Comparison of ENCODE assay signal across 13 cellular contexts in the genomic region with DNA sequence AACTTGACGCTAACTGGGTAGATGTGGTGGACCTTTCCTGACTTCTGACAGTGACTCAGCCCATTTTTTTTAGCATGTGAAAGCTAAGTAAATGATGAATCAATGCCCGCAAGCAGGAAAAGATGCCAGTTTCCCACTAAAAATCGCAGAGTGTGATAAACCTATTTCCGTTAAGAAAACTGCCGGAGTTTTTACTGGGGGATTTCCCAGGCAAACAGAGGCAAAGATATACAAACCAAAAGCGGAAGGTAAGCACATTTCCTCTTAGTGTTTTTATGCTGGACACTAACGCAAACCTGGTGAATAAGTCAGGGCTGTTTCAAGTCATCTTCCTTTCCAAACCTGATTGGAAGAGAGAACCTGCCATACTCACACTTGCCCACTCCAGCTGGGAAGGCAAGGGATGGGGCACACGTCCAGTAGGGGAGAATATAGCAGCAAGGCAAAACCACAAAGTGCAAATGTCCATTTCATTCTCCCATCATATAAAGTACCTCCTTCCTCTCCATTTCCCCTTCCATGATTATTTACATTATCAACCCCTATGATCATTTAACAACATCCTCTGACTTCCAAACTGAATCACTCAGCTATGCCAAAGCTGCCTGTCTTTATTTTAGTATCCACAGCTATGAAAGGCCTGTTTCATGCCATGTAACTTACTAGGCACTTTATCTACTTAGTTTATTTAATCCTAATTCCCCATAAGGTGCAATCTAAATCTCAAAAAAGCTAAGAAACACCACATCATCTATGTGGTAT.
DNase-seq lines count a peak whose midpoint lies in the region; TF ChIP-seq lines count a peak whose summit lies in the region.
"Had no signal": no experiment of that assay in that cellular context is flagged by ENCODE, and none has a peak within 500 bp of the region (broad histone marks: within the 10 kb centered on the region; RNA-seq: fewer than 3 reads in every experiment).

No MANE protein-coding gene starts in this region.

- H3K9ac ChIP-seq in skeletal muscle satellite cell (ENCODE audit: low read depth, low read length): peak overlapping the region; percentile 74

- H3K36me3 Mint-ChIP-seq in T-helper 2 cell treated with Interferon-gamma antibody and Interleukin-4, amounts not matched to agents 5 μg/mL and 100 μg/mL, for 36 hours (ENCODE audit: low read depth): peaks cover 10% of the 10 kb centered on the region

- H3K4me1 ChIP-seq in skeletal muscle satellite cell (ENCODE audit: control insufficient read depth, insufficient read depth, low read length) (peaks cover 43% of the 10 kb centered on the region), uterus (no peaks in the 10 kb centered on the region)

- H3K27me3 Mint-ChIP-seq in T-helper 2 cell treated with Interferon-gamma antibody and Interleukin-4, amounts not matched to agents 5 μg/mL and 100 μg/mL, for 36 hours (ENCODE audit: low read depth): no peaks in the 10 kb centered on the region

- peaks cover 26% of the 10 kb centered on the region for H3K9me3 Mint-ChIP-seq in T-helper 2 cell treated with Interferon-gamma antibody and Interleukin-4, amounts not matched to agents 5 μg/mL and 100 μg/mL, for 36 hours

- H3K4me1 Mint-ChIP-seq in T-helper 2 cell treated with Interferon-gamma antibody and Interleukin-4, amounts not matched to agents 5 μg/mL and 100 μg/mL, for 36 hours (ENCODE audit: low read depth): peaks cover 17% of the 10 kb centered on the region

- no peak for TF ChIP-seq POLR2A in uterus (IDR thresholded peaks at IDR 0.05)

- no peak overlapping the region for H3K27ac ChIP-seq in uterus
- H3K27ac ChIP-seq: 22Rv1 had no signal

- H3K4me3 Mint-ChIP-seq in T-helper 2 cell treated with Interferon-gamma antibody and Interleukin-4, amounts not matched to agents 5 μg/mL and 100 μg/mL, for 36 hours: peak overlapping the region; percentile 39

- intact Hi-C loops in uterus (cut with DNase I; ENCODE audit: low total_unique reads): no loop called here

- H3K9me3 ChIP-seq in skeletal muscle satellite cell (replicated peaks; ENCODE audit: low read length) (no peaks in the 10 kb centered on the region), uterus (no peaks in the 10 kb centered on the region)

- no peak for TF ChIP-seq CTCF in epithelial cell of proximal tubule (conservative IDR thresholded peaks at IDR 0.05; ENCODE audit: low read depth, low read length)
- TF ChIP-seq CTCF in uterus (IDR thresholded peaks at IDR 0.05): no peak

- in situ Hi-C loops in SK-MEL-5 (cut with HindIII; ENCODE audit: low pct_unique_long_range_greater_than_20kb, low sequenced_read_pairs): no loop called here

- peak overlapping the region; percentile 10 for H3K27ac Mint-ChIP-seq in T-helper 2 cell treated with Interferon-gamma antibody and Interleukin-4, amounts not matched to agents 5 μg/mL and 100 μg/mL, for 36 hours

- DNase-seq in T-helper 2 cell treated with Interferon-gamma antibody and Interleukin-4, amounts not matched to agents 5 μg/mL and 100 μg/mL, for 36 hours (ENCODE audit: low spot score): no peak
- no peak for DNase-seq in T-helper 2 cell
- peak; percentile 21 for DNase-seq in SK-MEL-5 (ENCODE audit: low read depth, low spot score)
- peak; percentile 88 for DNase-seq in epithelial cell of proximal tubule (ENCODE audit: low read depth)
- no peak for DNase-seq in uterus
- DNase-seq in cortex of kidney (lab: John Stamatoyannopoulos, UW): no peak
- no peak for DNase-seq in cerebellum (ENCODE audit: low spot score)
- DNase-seq: islet precursor cell, NCI-H1105 treated with DMSO at 0.1 percent for 48 hours, Right ventricle myocardium superior had no signal

- H3K36me3 ChIP-seq in skeletal muscle satellite cell (ENCODE audit: insufficient read depth, low read length) (no peaks in the 10 kb centered on the region), uterus (no peaks in the 10 kb centered on the region)

- H3K4me3 ChIP-seq in epithelial cell of proximal tubule (ENCODE audit: low read depth, low read length) (no peak overlapping the region), skeletal muscle satellite cell (ENCODE audit: low read length) (peak overlapping the region; percentile 34), uterus (no peak overlapping the region)
- H3K4me3 ChIP-seq: coronary artery had no signal

- H3K27me3 ChIP-seq in skeletal muscle satellite cell (ENCODE audit: control insufficient read depth, insufficient read depth, low read length) (no peaks in the 10 kb centered on the region), uterus (no peaks in the 10 kb centered on the region)

- H3K4me2 ChIP-seq in skeletal muscle satellite cell (ENCODE audit: low read length): peak overlapping the region; percentile 73

Comparison
In these comparisons a context has a peak if more than half of its experiments do, and no peak if none do; other contexts are left out.
1. DNase-seq: peak in SK-MEL-5 (single experiment) and epithelial cell of proximal tubule (single experiment); none in T-helper 2 cell treated with Interferon-gamma antibody and Interleukin-4, amounts not matched to agents 5 μg/mL and 100 μg/mL, for 36 hours (single experiment), T-helper 2 cell (0 of 5), uterus (0 of 2), cortex of kidney (single experiment) and cerebellum (single experiment).